ENCODE assay signal across 19 cellular contexts in the genomic region with DNA sequence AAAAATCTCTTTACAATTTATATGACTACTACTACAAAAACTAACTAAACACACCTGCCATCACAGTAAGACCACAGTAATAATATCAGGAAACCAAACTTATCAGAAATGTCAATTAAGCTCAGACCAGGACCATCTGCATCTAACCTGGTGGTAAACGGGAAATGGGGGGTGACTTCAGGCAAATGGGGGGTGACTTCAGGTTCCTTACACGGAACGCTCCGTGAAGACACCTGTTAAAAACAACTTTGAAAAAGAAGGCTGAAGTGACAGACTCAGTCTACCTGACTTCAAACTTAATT. TPM values are rescaled to one million over a fixed set of nuclear protein-coding genes. Genes with fewer than 3 reads are reported as not detected.
DNase-seq lines count a peak whose midpoint lies in the region; ATAC-seq, FAIRE-seq and TF ChIP-seq lines count a peak whose summit lies in the region.
"Had no signal": no experiment of that assay in that cellular context is flagged by ENCODE, and none has a peak within 500 bp of the region (broad histone marks: within the 10 kb centered on the region; RNA-seq: fewer than 3 reads in every experiment).

No MANE protein-coding gene starts in this region.

- ATAC-seq in pancreas: no peak
- no peak for ATAC-seq in activated CD8-positive, alpha-beta T cell treated with anti-CD3 and anti-CD28 coated beads for 36 hours

- WGBS in pancreas, 2 donors: 80 to 83% methylated on average over 4 of the region's 4 CpGs

- CTCF ChIA-PET in activated CD8-positive, alpha-beta T cell treated with anti-CD3 and anti-CD28 coated beads for 36 hours (lab: Charles Lee): no interaction called here

- peak overlapping the region; percentile 97 for H3K27ac ChIP-seq in SU-DHL-6 (ENCODE audit: low read depth, low read length)
- H3K27ac ChIP-seq in osteoblast (ENCODE audit: low read depth, low read length): peak overlapping the region; percentile 52
- no peak overlapping the region for H3K27ac ChIP-seq in pancreas
- H3K27ac ChIP-seq: 22Rv1, hepatocyte, HL-60 had no signal

- H3K79me2 ChIP-seq in SU-DHL-6 (ENCODE audit: insufficient read depth, low read length): peaks cover 49% of the 10 kb centered on the region
- peaks cover 38% of the 10 kb centered on the region for H3K79me2 ChIP-seq in osteoblast (ENCODE audit: insufficient read depth, low read length)

- no peaks in the 10 kb centered on the region for H3K9me3 ChIP-seq in SU-DHL-6 (ENCODE audit: insufficient read depth, low read length)
- H3K9me3 ChIP-seq in osteoblast (ENCODE audit: low read depth, low read length): no peaks in the 10 kb centered on the region
- no peaks in the 10 kb centered on the region for H3K9me3 ChIP-seq in pancreas
- H3K9me3 ChIP-seq: BE2C had no signal

- TF ChIP-seq CTCF in SU-DHL-6 (IDR thresholded peaks at IDR 0.05; ENCODE audit: insufficient read depth, low read length, poor library complexity, severe bottlenecking) (no peak), osteoblast (IDR thresholded peaks at IDR 0.05; ENCODE audit: extremely low read depth, low read depth, low read length) (no peak), pancreas (IDR thresholded peaks at IDR 0.05) (no peak), foreskin fibroblast (IDR thresholded peaks at IDR 0.05; ENCODE audit: low read depth, low read length) (no peak)
- TF ChIP-seq CTCF in activated CD8-positive, alpha-beta T cell treated with anti-CD3 and anti-CD28 coated beads for 36 hours (IDR thresholded peaks at IDR 0.05): no peak

- peaks cover 4% of the 10 kb centered on the region for H3K4me1 Mint-ChIP-seq in T-helper 1 cell treated with Interleukin-12 subunit alpha and Interleukin-12 subunit beta and Interleukin-4 antibody, amounts not matched to agents 30 μg/mL and 1 μg/mL, for 36 hours (ENCODE audit: low read depth)
- peaks cover 32% of the 10 kb centered on the region for H3K4me1 Mint-ChIP-seq in activated CD8-positive, alpha-beta T cell treated with anti-CD3 and anti-CD28 coated beads for 36 hours (ENCODE audit: low read depth)

- H3K4me2 ChIP-seq in SU-DHL-6 (ENCODE audit: low read depth, low read length, poor library complexity, severe bottlenecking) (peak overlapping the region; percentile 95), osteoblast (ENCODE audit: insufficient read depth, low read length) (no peak overlapping the region)
- H3K4me2 ChIP-seq: hepatocyte had no signal

- H3K36me3 Mint-ChIP-seq in T-helper 1 cell treated with Interleukin-12 subunit alpha and Interleukin-12 subunit beta and Interleukin-4 antibody, amounts not matched to agents 30 μg/mL and 1 μg/mL, for 36 hours (ENCODE audit: low read depth): no peaks in the 10 kb centered on the region
- no peaks in the 10 kb centered on the region for H3K36me3 Mint-ChIP-seq in activated CD8-positive, alpha-beta T cell treated with anti-CD3 and anti-CD28 coated beads for 36 hours (ENCODE audit: low read depth)

- H3K9me2 ChIP-seq in SU-DHL-6 (replicated peaks; ENCODE audit: insufficient read depth, low read length): no peaks in the 10 kb centered on the region

- H3K4me1 ChIP-seq in osteoblast (ENCODE audit: insufficient read depth, low read length) (peaks cover 10% of the 10 kb centered on the region), pancreas (peaks cover 0 to 6% (median 0%) of the 10 kb centered on the region in 3 donors)
- H3K4me1 ChIP-seq: BE2C had no signal

- H3K4me3 Mint-ChIP-seq in T-helper 1 cell treated with Interleukin-12 subunit alpha and Interleukin-12 subunit beta and Interleukin-4 antibody, amounts not matched to agents 30 μg/mL and 1 μg/mL, for 36 hours: no peak overlapping the region
- H3K4me3 Mint-ChIP-seq in activated CD8-positive, alpha-beta T cell treated with anti-CD3 and anti-CD28 coated beads for 36 hours: no peak overlapping the region
- H3K4me3 Mint-ChIP-seq: dendritic cell treated with granulocyte-macrophage colony-stimulating factor and Interleukin-4, amounts not matched to agents 40 ng/mL and 50 ng/mL, for 4 days had no signal

- H3K9ac ChIP-seq in SU-DHL-6 (ENCODE audit: low read length): peak overlapping the region; percentile 82

- peak overlapping the region; percentile 21 for H3K27ac Mint-ChIP-seq in T-helper 1 cell treated with Interleukin-12 subunit alpha and Interleukin-12 subunit beta and Interleukin-4 antibody, amounts not matched to agents 30 μg/mL and 1 μg/mL, for 36 hours
- no peak overlapping the region for H3K27ac Mint-ChIP-seq in activated CD8-positive, alpha-beta T cell treated with anti-CD3 and anti-CD28 coated beads for 36 hours
- H3K27ac Mint-ChIP-seq: dendritic cell treated with granulocyte-macrophage colony-stimulating factor and Interleukin-4, amounts not matched to agents 40 ng/mL and 50 ng/mL, for 4 days had no signal

- H3F3A ChIP-seq in SU-DHL-6 (ENCODE audit: insufficient read depth): peaks cover 76% of the 10 kb centered on the region

- POLR2A ChIA-PET in activated CD8-positive, alpha-beta T cell treated with anti-CD3 and anti-CD28 coated beads for 36 hours (lab: Charles Lee): interaction anchor here (0.6 to 0.7 kb wide), 2 partner anchors 86 to 705 kb away, joined by 3 read pairs; no protein-coding TSS in a partner anchor

- FAIRE-seq in GM18507 (lab: Jason Lieb, UNC) (peak; percentile 38), pancreas (lab: Jason Lieb, UNC) (no peak)
- FAIRE-seq: endothelial cell of umbilical vein had no signal

- intact Hi-C loops in pancreas (cut with DNase I): no loop called here
- intact Hi-C loops in activated CD8-positive, alpha-beta T cell treated with anti-CD3 and anti-CD28 coated beads for 36 hours (cut with micrococcal nuclease): no loop called here

- H3K27me3 ChIP-seq in SU-DHL-6 (ENCODE audit: low read length): no peaks in the 10 kb centered on the region
- no peaks in the 10 kb centered on the region for H3K27me3 ChIP-seq in osteoblast (ENCODE audit: insufficient read depth, low read length)
- H3K27me3 ChIP-seq in pancreas: no peaks in the 10 kb centered on the region
- H3K27me3 ChIP-seq: BE2C, hepatocyte had no signal

- no peaks in the 10 kb centered on the region for H4K20me1 ChIP-seq in SU-DHL-6 (ENCODE audit: low read depth, low read length)
- H4K20me1 ChIP-seq in osteoblast (ENCODE audit: insufficient read depth, low read length): no peaks in the 10 kb centered on the region

- DNase-seq in T-helper 1 cell: no peak
- DNase-seq in GM18507 (ENCODE audit: extremely low spot score, insufficient read length, low read depth): no peak
- no peak for DNase-seq in osteoblast (ENCODE audit: insufficient read length, low spot score, missing footprints)
- no peak for DNase-seq in pancreas
- no peak for DNase-seq in activated CD8-positive, alpha-beta T cell treated with anti-CD3 and anti-CD28 coated beads for 36 hours
- DNase-seq in foreskin fibroblast: no peak
- DNase-seq: activated CD4-positive, CD25-positive, alpha-beta regulatory T cell treated with anti-CD3 and anti-CD28 coated beads, Interleukin-2, amount 50 U/mL, for 72 hours; BE2C; NCI-H146; NCI-H2171 treated with DMSO at 0.1 percent for 48 hours; retina; stimulated activated CD8-positive, alpha-beta memory T cell treated with anti-CD3 and anti-CD28 coated beads, Interleukin-4, amount 100 ng/mL, for 48 hours had no signal

- H3K4me3 ChIP-seq in SU-DHL-6 (ENCODE audit: insufficient read depth, low read length, poor library complexity, severe bottlenecking) (peak overlapping the region; percentile 51), osteoblast (ENCODE audit: insufficient read depth, low read length) (no peak overlapping the region), pancreas (no peak overlapping the region), foreskin fibroblast (ENCODE audit: low read depth in 1 of 2, low read length in 2 of 2) (no peak overlapping the region)
- H3K4me3 ChIP-seq: hepatocyte had no signal

- H2AFZ ChIP-seq in SU-DHL-6 (ENCODE audit: low read depth, low read length, severe bottlenecking) (no peak overlapping the region), osteoblast (ENCODE audit: low read length) (no peak overlapping the region)
- H2AFZ ChIP-seq: hepatocyte had no signal

- no peaks in the 10 kb centered on the region for H3K9me3 Mint-ChIP-seq in T-helper 1 cell treated with Interleukin-12 subunit alpha and Interleukin-12 subunit beta and Interleukin-4 antibody, amounts not matched to agents 30 μg/mL and 1 μg/mL, for 36 hours
- H3K9me3 Mint-ChIP-seq in activated CD8-positive, alpha-beta T cell treated with anti-CD3 and anti-CD28 coated beads for 36 hours: no peaks in the 10 kb centered on the region
- H3K9me3 Mint-ChIP-seq: dendritic cell treated with granulocyte-macrophage colony-stimulating factor and Interleukin-4, amounts not matched to agents 40 ng/mL and 50 ng/mL, for 4 days had no signal

- no peaks in the 10 kb centered on the region for H3K27me3 Mint-ChIP-seq in T-helper 1 cell treated with Interleukin-12 subunit alpha and Interleukin-12 subunit beta and Interleukin-4 antibody, amounts not matched to agents 30 μg/mL and 1 μg/mL, for 36 hours (ENCODE audit: low read depth)
- H3K27me3 Mint-ChIP-seq in activated CD8-positive, alpha-beta T cell treated with anti-CD3 and anti-CD28 coated beads for 36 hours: no peaks in the 10 kb centered on the region
- H3K27me3 Mint-ChIP-seq: dendritic cell treated with granulocyte-macrophage colony-stimulating factor and Interleukin-4, amounts not matched to agents 40 ng/mL and 50 ng/mL, for 4 days had no signal

- H3K36me3 ChIP-seq in SU-DHL-6 (ENCODE audit: low read length): no peaks in the 10 kb centered on the region
- H3K36me3 ChIP-seq in osteoblast (ENCODE audit: insufficient read depth, low read length): peaks cover 5% of the 10 kb centered on the region
- H3K36me3 ChIP-seq in pancreas: no peaks in the 10 kb centered on the region
- H3K36me3 ChIP-seq: BE2C had no signal

RNA-seq across cellular contexts. Expression of a gene that starts 15.8 kb away (rescaled TPM):
- total RNA-seq in osteoblast: 7.2 and 8.8 TPM in 2 replicates
- total RNA-seq in pancreas: 1 to 10 TPM; 1.6 to 3.9 (median 2.9) TPM
- polyA plus RNA-seq in pancreas: 1 to 10 TPM; 3.7 to 3.9 TPM
- 10 to 100 TPM; 13.2 to 14.5 TPM for total RNA-seq in activated CD8-positive, alpha-beta T cell treated with anti-CD3 and anti-CD28 coated beads for 36 hours

Comparison
In these comparisons a context has a peak if more than half of its experiments do, and no peak if none do; other contexts are left out.
1. H3K27ac ChIP-seq: peak in SU-DHL-6 (single experiment) and osteoblast (single experiment); none in pancreas (0 of 4).